In the genomic region with DNA sequence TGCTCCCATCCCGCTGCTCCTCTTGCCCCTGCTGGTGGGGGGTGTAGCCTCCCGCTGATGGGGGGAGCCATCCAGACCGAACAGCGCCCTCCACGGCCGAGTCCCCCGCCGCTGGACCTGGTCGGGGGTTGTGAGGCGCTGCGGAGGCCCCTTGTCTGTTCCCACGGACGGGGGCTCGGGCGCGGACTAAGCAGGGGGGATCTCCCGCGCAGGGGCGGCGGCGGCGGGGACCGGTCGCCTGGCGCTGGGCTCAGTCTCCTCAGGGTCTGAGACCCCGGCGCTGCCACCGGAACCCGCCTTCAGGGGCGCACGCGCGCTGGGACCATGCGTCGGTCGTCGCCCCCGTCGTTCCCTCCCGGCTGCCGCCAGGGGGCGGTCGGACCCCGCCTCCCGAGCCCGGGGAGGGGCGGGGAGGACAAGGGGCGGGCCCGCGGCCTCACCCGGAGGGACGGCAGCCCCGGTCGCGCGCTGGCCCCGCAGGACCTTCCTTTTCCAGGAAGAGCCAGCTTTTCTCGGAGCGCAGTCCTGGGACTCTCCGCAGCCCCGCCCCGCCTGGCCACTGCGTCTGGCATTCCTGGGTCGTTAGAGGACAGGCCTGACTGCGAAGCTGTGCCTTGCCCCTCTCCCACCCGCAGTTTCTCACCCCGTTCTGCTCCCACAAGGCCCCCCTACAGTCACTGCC, we compare ENCODE assay signal across 1 cellular context.
A peak's percentile ranks its signal among the peaks of the same experiment; 100 is the strongest.
TF ChIP-seq lines count a peak whose summit lies in the region.

No MANE protein-coding gene starts in this region.

TF ChIP-seq in HepG2, 621 proteins besides CTCF, POLR2A, EP300 and RAD21 (continued from another document and continues in another):
- TF ChIP-seq, protein P1, sequence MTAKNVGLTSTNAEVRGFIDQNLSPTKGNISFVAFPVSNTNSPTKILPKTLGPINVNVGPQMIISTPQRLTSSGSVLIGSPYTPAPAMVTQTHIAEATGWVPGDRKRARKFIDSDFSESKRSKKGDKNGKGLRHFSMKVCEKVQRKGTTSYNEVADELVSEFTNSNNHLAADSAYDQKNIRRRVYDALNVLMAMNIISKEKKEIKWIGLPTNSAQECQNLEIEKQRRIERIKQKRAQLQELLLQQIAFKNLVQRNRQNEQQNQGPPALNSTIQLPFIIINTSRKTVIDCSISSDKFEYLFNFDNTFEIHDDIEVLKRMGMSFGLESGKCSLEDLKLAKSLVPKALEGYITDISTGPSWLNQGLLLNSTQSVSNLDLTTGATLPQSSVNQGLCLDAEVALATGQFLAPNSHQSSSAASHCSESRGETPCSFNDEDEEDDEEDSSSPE (CRISPR knock-in tag; IDR thresholded peaks at IDR 0.05), result peak; percentile 66
- TF ChIP-seq ZBTB38 (CRISPR knock-in tag; IDR thresholded peaks at IDR 0.05) (peak; percentile 65; the same call in 1 of the 2 replicates), ZNF737 (CRISPR knock-in tag; IDR thresholded peaks at IDR 0.05; ENCODE audit: borderline replicate concordance) (no peak), NFE2L2 (IDR thresholded peaks at IDR 0.05; ENCODE audit: low read length) (no peak), ZNF512B (CRISPR knock-in tag; IDR thresholded peaks at IDR 0.05; ENCODE audit: borderline replicate concordance) (no peak), NFAT5 (CRISPR knock-in tag; IDR thresholded peaks at IDR 0.05) (no peak), NFKB2 (CRISPR knock-in tag; IDR thresholded peaks at IDR 0.05; ENCODE audit: borderline replicate concordance) (0 out of 2 replicates have a peak, but pooled peaks have one; percentile 40), ZBTB3 (CRISPR knock-in tag; IDR thresholded peaks at IDR 0.05; ENCODE audit: borderline replicate concordance, low read depth) (no peak; the same call in 1 of the 2 replicates), AKAP8 (CRISPR knock-in tag; IDR thresholded peaks at IDR 0.05) (no peak), ZNF329 (CRISPR knock-in tag; IDR thresholded peaks at IDR 0.05; ENCODE audit: low read depth) (0 out of 2 replicates have a peak, but pooled peaks have one; percentile 45), FOXA3 (CRISPR knock-in tag; IDR thresholded peaks at IDR 0.05) (peak; percentile 56; the same call in 1 of the 2 replicates), NFATC3 (CRISPR knock-in tag; IDR thresholded peaks at IDR 0.05) (no peak), FOXO1 (CRISPR knock-in tag; IDR thresholded peaks at IDR 0.05) (no peak; the same call in 1 of the 2 replicates), ZNF616 (CRISPR knock-in tag; IDR thresholded peaks at IDR 0.05; ENCODE audit: low read depth) (no peak), TMF1 (CRISPR knock-in tag; IDR thresholded peaks at IDR 0.05; ENCODE audit: low read depth) (no peak), NFRKB (IDR thresholded peaks at IDR 0.05) (no peak), KLF9 (CRISPR knock-in tag; IDR thresholded peaks at IDR 0.05; ENCODE audit: low read depth) (no peak), ZNF703 (CRISPR knock-in tag; IDR thresholded peaks at IDR 0.05; ENCODE audit: borderline replicate concordance) (peak; percentile 61; the same call in 1 of the 2 replicates), ZNF3 (CRISPR knock-in tag; IDR thresholded peaks at IDR 0.05) (no peak), ARID3A (IDR thresholded peaks at IDR 0.05; ENCODE audit: low read depth, low read length) (no peak), ATRX (CRISPR knock-in tag; IDR thresholded peaks at IDR 0.05; ENCODE audit: borderline replicate concordance) (no peak), ZFP36L1 (CRISPR knock-in tag; IDR thresholded peaks at IDR 0.05) (no peak), NFIC (IDR thresholded peaks at IDR 0.05; ENCODE audit: low read length) (no peak), ZBTB8A (CRISPR knock-in tag; IDR thresholded peaks at IDR 0.05; ENCODE audit: borderline replicate concordance, low read depth) (no peak), FOXM1 (CRISPR knock-in tag; IDR thresholded peaks at IDR 0.05) (no peak), FOSL2 (CRISPR knock-in tag; IDR thresholded peaks at IDR 0.05) (no peak), MTF2 (CRISPR knock-in tag; IDR thresholded peaks at IDR 0.05; ENCODE audit: borderline replicate concordance) (peak; percentile 59; the same call in 1 of the 2 replicates), KLF13 (CRISPR knock-in tag; IDR thresholded peaks at IDR 0.05) (0 out of 2 replicates have a peak, but pooled peaks have one; percentile 21), NR3C1 (CRISPR knock-in tag; IDR thresholded peaks at IDR 0.05) (no peak), ZBTB39 (CRISPR knock-in tag; IDR thresholded peaks at IDR 0.05) (peak; percentile 59; the same call in 1 of the 2 replicates)
- TF ChIP-seq, protein P2, sequence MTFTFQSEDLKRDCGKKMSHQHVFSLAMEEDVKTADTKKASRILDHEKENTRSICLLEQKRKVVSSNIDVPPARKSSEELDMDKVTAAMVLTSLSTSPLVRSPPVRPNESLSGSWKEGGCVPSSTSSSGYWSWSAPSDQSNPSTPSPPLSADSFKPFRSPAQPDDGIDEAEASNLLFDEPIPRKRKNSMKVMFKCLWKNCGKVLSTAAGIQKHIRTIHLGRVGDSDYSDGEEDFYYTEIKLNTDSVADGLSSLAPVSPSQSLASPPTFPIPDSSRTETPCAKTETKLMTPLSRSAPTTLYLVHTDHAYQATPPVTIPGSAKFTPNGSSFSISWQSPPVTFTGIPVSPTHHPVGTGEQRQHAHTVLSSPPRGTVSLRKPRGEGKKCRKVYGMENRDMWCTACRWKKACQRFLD (CRISPR knock-in tag; IDR thresholded peaks at IDR 0.05; ENCODE audit: borderline replicate concordance), result no peak
- TF ChIP-seq, protein P3, sequence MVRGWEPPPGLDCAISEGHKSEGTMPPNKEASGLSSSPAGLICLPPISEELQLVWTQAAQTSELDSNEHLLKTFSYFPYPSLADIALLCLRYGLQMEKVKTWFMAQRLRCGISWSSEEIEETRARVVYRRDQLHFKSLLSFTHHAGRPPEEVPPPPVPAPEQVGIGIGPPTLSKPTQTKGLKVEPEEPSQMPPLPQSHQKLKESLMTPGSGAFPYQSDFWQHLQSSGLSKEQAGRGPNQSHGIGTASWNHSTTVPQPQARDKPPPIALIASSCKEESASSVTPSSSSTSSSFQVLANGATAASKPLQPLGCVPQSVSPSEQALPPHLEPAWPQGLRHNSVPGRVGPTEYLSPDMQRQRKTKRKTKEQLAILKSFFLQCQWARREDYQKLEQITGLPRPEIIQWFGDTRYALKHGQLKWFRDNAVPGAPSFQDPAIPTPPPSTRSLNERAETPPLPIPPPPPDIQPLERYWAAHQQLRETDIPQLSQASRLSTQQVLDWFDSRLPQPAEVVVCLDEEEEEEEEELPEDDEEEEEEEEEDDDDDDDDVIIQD (CRISPR knock-in tag; IDR thresholded peaks at IDR 0.05; ENCODE audit: low read depth), result no peak
- TF ChIP-seq, protein P4, sequence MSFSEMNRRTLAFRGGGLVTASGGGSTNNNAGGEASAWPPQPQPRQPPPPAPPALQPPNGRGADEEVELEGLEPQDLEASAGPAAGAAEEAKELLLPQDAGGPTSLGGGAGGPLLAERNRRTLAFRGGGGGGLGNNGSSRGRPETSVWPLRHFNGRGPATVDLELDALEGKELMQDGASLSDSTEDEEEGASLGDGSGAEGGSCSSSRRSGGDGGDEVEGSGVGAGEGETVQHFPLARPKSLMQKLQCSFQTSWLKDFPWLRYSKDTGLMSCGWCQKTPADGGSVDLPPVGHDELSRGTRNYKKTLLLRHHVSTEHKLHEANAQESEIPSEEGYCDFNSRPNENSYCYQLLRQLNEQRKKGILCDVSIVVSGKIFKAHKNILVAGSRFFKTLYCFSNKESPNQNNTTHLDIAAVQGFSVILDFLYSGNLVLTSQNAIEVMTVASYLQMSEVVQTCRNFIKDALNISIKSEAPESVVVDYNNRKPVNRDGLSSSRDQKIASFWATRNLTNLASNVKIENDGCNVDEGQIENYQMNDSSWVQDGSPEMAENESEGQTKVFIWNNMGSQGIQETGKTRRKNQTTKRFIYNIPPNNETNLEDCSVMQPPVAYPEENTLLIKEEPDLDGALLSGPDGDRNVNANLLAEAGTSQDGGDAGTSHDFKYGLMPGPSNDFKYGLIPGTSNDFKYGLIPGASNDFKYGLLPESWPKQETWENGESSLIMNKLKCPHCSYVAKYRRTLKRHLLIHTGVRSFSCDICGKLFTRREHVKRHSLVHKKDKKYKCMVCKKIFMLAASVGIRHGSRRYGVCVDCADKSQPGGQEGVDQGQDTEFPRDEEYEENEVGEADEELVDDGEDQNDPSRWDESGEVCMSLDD (CRISPR knock-in tag; IDR thresholded peaks at IDR 0.05; ENCODE audit: borderline replicate concordance), result no peak
